Comparison of ENCODE assay signal across 8 cellular contexts in the genomic region with DNA sequence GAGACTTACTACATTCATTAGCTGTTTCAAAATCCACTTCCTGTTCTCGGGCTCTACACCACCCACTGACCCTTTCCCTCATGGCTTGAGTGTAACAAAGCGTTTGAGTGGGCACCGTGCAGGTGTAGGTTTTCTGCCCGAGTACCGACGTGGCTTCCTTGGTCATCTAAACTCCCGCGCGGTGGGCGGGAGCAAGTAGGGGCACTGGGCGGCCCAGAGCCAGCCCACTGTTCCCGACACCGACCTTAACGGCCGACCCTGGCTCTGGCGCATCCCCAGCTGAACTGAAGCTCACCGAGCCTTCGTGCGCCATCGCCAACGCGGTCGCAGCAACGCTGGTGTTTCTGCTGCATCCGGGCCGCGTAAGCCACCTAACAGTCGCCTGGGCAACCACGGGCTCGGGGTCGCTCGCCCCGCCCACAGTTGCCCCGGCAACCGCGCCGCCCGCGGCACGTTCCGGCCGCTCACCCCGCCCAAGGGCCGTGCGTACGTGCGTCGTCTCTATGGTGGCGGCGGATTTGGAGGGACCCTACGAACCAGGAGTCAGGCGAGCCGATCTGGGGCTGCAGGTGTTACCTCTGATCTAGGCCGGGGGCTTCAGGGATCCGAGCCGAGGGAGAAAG. TPM values are rescaled to one million over a fixed set of nuclear protein-coding genes. Genes with fewer than 3 reads are reported as not detected.
DNase-seq lines count a peak whose midpoint lies in the region; ATAC-seq and TF ChIP-seq lines count a peak whose summit lies in the region.

A gene (minus strand): TSS at position 372 of the 623 bp plus-strand sequence. CDS start 59 bp downstream, at position 313.
A gene with protein sequence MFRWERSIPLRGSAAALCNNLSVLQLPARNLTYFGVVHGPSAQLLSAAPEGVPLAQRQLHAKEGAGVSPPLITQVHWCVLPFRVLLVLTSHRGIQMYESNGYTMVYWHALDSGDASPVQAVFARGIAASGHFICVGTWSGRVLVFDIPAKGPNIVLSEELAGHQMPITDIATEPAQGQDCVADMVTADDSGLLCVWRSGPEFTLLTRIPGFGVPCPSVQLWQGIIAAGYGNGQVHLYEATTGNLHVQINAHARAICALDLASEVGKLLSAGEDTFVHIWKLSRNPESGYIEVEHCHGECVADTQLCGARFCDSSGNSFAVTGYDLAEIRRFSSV (plus strand): TSS at position 483 of the 623 bp plus-strand sequence. CDS start 424 bp downstream, outside the sequence.

- H3K9me3 ChIP-seq in BLaER1 (no peaks in the 10 kb centered on the region), liver (ENCODE audit: control insufficient read depth in 4 of 4, low read length in 3 of 4) (no peaks in the 10 kb centered on the region)

- ATAC-seq in GM19328 (IDR thresholded peaks at IDR 0.05; ENCODE audit: unreplicated experiment) (peak; percentile 92), HG03460 (IDR thresholded peaks at IDR 0.05; ENCODE audit: unreplicated experiment) (peak; percentile 88)

- no peaks in the 10 kb centered on the region for H3K9me3 Mint-ChIP-seq in activated CD4-positive, alpha-beta T cell treated with anti-CD3 and anti-CD28 coated beads, Interleukin-2, amount 10 ng/mL, durations not matched to agents 24 days and 14 days

- peaks cover 44% of the 10 kb centered on the region for H3K4me1 ChIP-seq in BLaER1
- H3K4me1 ChIP-seq in liver (ENCODE audit: control insufficient read depth in 4 of 4, insufficient read depth in 4 of 4, low read length in 3 of 4), result peaks cover 6 to 17% (median 7%) of the 10 kb centered on the region in 4 donors

- H3K27ac Mint-ChIP-seq in activated CD4-positive, alpha-beta T cell treated with anti-CD3 and anti-CD28 coated beads, Interleukin-2, amount 10 ng/mL, durations not matched to agents 24 days and 14 days, result peak within 1 kb of the TSS; percentile 96

- H3K4me3 Mint-ChIP-seq in activated CD4-positive, alpha-beta T cell treated with anti-CD3 and anti-CD28 coated beads, Interleukin-2, amount 10 ng/mL, durations not matched to agents 24 days and 14 days, result peak within 1 kb of the TSS; percentile 94

- H3K36me3 Mint-ChIP-seq in activated CD4-positive, alpha-beta T cell treated with anti-CD3 and anti-CD28 coated beads, Interleukin-2, amount 10 ng/mL, durations not matched to agents 24 days and 14 days (ENCODE audit: low read depth), result peaks cover 19% of the 10 kb centered on the region

- TF ChIP-seq RAD21 in liver (IDR thresholded peaks at IDR 0.05), result no peak

- H3K27me3 Mint-ChIP-seq in activated CD4-positive, alpha-beta T cell treated with anti-CD3 and anti-CD28 coated beads, Interleukin-2, amount 10 ng/mL, durations not matched to agents 24 days and 14 days, result peaks cover 2% of the 10 kb centered on the region

- H3K27me3 ChIP-seq in BLaER1 (peaks cover 20% of the 10 kb centered on the region), liver (ENCODE audit: control insufficient read depth in 4 of 4, insufficient read depth in 4 of 4, low read length in 3 of 4) (no peaks in the 10 kb centered on the region)

- no peaks in the 10 kb centered on the region for H4K20me1 ChIP-seq in BLaER1

- TF ChIP-seq CTCF in liver (IDR thresholded peaks at IDR 0.05; ENCODE audit: low read depth, low read length, missing input control), result no peak

- H3K27ac ChIP-seq in BLaER1, result 0 out of 2 replicates have a peak within 1 kb of the TSS, but pooled peaks have one; percentile 38
- peak within 1 kb of the TSS; percentile 6 to 64 for H3K27ac ChIP-seq in liver (ENCODE audit: low read depth in 1 of 2, low read length in 2 of 2)

- intact Hi-C loops in activated CD4-positive, alpha-beta T cell treated with anti-CD3 and anti-CD28 coated beads, Interleukin-2, amount 10 ng/mL, durations not matched to agents 24 days and 14 days (cut with micrococcal nuclease), result loop anchor here (1.0 to 5.0 kb wide), 4 partner anchors 29 to 274 kb away; a partner anchor contains a TSS

- 1% methylated on average over 56 of the region's 56 CpGs for WGBS in liver

- H3K9ac ChIP-seq in BLaER1, result peak within 1 kb of the TSS; percentile 69
- H3K9ac ChIP-seq in liver (ENCODE audit: low read depth in 1 of 2, low read length in 2 of 2), result peak within 1 kb of the TSS in 1 of 2 donors; percentile 55

- H3K4me3 ChIP-seq in BLaER1, result peak within 1 kb of the TSS; percentile 86
- H3K4me3 ChIP-seq in liver (ENCODE audit: low read depth in 1 of 3, low read length in 3 of 3), result peak within 1 kb of the TSS; percentile 47 to 72 (median 60)

- peaks cover 25% of the 10 kb centered on the region for H3K36me3 ChIP-seq in BLaER1
- H3K36me3 ChIP-seq in liver (ENCODE audit: control insufficient read depth in 4 of 4, insufficient read depth in 3 of 4, low read depth in 1 of 4, low read length in 3 of 4), result peaks cover 2 to 12% (median 5%) of the 10 kb centered on the region in 4 donors

- DNase-seq in NCI-H524 treated with DMSO at 0.1 percent for 48 hours (lab: John Stamatoyannopoulos, UW) (peak; percentile 36), cortex of kidney (lab: John Stamatoyannopoulos, UW) (peak; percentile 48)
- peak; percentile 99 for DNase-seq in activated CD4-positive, alpha-beta T cell treated with anti-CD3 and anti-CD28 coated beads, Interleukin-2, amount 10 ng/mL, durations not matched to agents 24 days and 14 days
- DNase-seq in stimulated activated CD4-positive, alpha-beta T cell treated with anti-CD3 and anti-CD28 coated beads, Interleukin-4, amount 100 ng/mL, for 24 hours, result peak; percentile 93

- peaks cover 20% of the 10 kb centered on the region for H3K4me1 Mint-ChIP-seq in activated CD4-positive, alpha-beta T cell treated with anti-CD3 and anti-CD28 coated beads, Interleukin-2, amount 10 ng/mL, durations not matched to agents 24 days and 14 days

- peak within 1 kb of the TSS; percentile 96 for H3K4me2 ChIP-seq in BLaER1

TF ChIP-seq in liver, 16 proteins besides CTCF, POLR2A, EP300 and RAD21 (continues in another document):
- no peak for TF ChIP-seq YY1 (IDR thresholded peaks at IDR 0.05)
- TF ChIP-seq, protein P1, sequence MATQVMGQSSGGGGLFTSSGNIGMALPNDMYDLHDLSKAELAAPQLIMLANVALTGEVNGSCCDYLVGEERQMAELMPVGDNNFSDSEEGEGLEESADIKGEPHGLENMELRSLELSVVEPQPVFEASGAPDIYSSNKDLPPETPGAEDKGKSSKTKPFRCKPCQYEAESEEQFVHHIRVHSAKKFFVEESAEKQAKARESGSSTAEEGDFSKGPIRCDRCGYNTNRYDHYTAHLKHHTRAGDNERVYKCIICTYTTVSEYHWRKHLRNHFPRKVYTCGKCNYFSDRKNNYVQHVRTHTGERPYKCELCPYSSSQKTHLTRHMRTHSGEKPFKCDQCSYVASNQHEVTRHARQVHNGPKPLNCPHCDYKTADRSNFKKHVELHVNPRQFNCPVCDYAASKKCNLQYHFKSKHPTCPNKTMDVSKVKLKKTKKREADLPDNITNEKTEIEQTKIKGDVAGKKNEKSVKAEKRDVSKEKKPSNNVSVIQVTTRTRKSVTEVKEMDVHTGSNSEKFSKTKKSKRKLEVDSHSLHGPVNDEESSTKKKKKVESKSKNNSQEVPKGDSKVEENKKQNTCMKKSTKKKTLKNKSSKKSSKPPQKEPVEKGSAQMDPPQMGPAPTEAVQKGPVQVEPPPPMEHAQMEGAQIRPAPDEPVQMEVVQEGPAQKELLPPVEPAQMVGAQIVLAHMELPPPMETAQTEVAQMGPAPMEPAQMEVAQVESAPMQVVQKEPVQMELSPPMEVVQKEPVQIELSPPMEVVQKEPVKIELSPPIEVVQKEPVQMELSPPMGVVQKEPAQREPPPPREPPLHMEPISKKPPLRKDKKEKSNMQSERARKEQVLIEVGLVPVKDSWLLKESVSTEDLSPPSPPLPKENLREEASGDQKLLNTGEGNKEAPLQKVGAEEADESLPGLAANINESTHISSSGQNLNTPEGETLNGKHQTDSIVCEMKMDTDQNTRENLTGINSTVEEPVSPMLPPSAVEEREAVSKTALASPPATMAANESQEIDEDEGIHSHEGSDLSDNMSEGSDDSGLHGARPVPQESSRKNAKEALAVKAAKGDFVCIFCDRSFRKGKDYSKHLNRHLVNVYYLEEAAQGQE (IDR thresholded peaks at IDR 0.05), result no peak
- TF ChIP-seq, protein P2, sequence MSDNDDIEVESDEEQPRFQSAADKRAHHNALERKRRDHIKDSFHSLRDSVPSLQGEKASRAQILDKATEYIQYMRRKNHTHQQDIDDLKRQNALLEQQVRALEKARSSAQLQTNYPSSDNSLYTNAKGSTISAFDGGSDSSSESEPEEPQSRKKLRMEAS (IDR thresholded peaks at IDR 0.05), result no peak
- TF ChIP-seq JUND (IDR thresholded peaks at IDR 0.05), result no peak
- TF ChIP-seq TAF1 (conservative IDR thresholded peaks at IDR 0.05), result no peak
- TF ChIP-seq, protein P3, sequence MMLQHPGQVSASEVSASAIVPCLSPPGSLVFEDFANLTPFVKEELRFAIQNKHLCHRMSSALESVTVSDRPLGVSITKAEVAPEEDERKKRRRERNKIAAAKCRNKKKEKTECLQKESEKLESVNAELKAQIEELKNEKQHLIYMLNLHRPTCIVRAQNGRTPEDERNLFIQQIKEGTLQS (IDR thresholded peaks at IDR 0.05), result no peak
- TF ChIP-seq SP1 (IDR thresholded peaks at IDR 0.05), result no peak
- no peak for TF ChIP-seq HNF4A (conservative IDR thresholded peaks at IDR 0.05)
- no peak for TF ChIP-seq EGR1 (IDR thresholded peaks at IDR 0.05; ENCODE audit: low read depth in 2 of 2)
- TF ChIP-seq FOXA2 (IDR thresholded peaks at IDR 0.05), result no peak
- TF ChIP-seq, protein P4, sequence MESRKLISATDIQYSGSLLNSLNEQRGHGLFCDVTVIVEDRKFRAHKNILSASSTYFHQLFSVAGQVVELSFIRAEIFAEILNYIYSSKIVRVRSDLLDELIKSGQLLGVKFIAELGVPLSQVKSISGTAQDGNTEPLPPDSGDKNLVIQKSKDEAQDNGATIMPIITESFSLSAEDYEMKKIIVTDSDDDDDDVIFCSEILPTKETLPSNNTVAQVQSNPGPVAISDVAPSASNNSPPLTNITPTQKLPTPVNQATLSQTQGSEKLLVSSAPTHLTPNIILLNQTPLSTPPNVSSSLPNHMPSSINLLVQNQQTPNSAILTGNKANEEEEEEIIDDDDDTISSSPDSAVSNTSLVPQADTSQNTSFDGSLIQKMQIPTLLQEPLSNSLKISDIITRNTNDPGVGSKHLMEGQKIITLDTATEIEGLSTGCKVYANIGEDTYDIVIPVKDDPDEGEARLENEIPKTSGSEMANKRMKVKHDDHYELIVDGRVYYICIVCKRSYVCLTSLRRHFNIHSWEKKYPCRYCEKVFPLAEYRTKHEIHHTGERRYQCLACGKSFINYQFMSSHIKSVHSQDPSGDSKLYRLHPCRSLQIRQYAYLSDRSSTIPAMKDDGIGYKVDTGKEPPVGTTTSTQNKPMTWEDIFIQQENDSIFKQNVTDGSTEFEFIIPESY (IDR thresholded peaks at IDR 0.05), result no peak
- TF ChIP-seq HNF4G (IDR thresholded peaks at IDR 0.05), result no peak

RNA-seq across cellular contexts. Expression of the first gene that starts in this region (rescaled TPM):
- 1.7 and 2.0 TPM in 2 replicates for total RNA-seq in activated CD4-positive, alpha-beta T cell treated with anti-CD3 and anti-CD28 coated beads, Interleukin-2, amount 10 ng/mL, durations not matched to agents 24 days and 14 days
- total RNA-seq in liver, result under 1 TPM; 0.08 to 0.23 TPM
- under 1 TPM; 0.35 to 0.44 TPM for polyA plus RNA-seq in liver

RNA-seq across cellular contexts. Expression of the second gene that starts in this region (rescaled TPM):
- 72.1 and 78.2 TPM in 2 replicates for total RNA-seq in activated CD4-positive, alpha-beta T cell treated with anti-CD3 and anti-CD28 coated beads, Interleukin-2, amount 10 ng/mL, durations not matched to agents 24 days and 14 days
- 1 to 10 TPM; 1.7 to 4.2 TPM for total RNA-seq in liver
- polyA plus RNA-seq in liver, result 1 to 10 TPM; 3.0 to 3.2 TPM

Comparison
In these comparisons a context has a peak if more than half of its experiments do, and no peak if none do; other contexts are left out.
1. Peak in every context shown above with its lines: DNase-seq, ATAC-seq, H3K4me3 ChIP-seq and H3K27ac ChIP-seq.
2. RNA of the second gene that starts in this region (total RNA-seq): 72.1 to 78.2 TPM in activated CD4-positive, alpha-beta T cell treated with anti-CD3 and anti-CD28 coated beads, Interleukin-2, amount 10 ng/mL, durations not matched to agents 24 days and 14 days; 1.7 to 4.2 TPM in liver; every median in the first group is over 10 times any median in the second.
3. DNase-seq: peak in every context shown above with its lines; median percentile 99 in activated CD4-positive, alpha-beta T cell treated with anti-CD3 and anti-CD28 coated beads, Interleukin-2, amount 10 ng/mL, durations not matched to agents 24 days and 14 days; 93 in stimulated activated CD4-positive, alpha-beta T cell treated with anti-CD3 and anti-CD28 coated beads, Interleukin-4, amount 100 ng/mL, for 24 hours; 48 in cortex of kidney; 36 in NCI-H524 treated with DMSO at 0.1 percent for 48 hours.